ENCODE assay signal across 1 cellular context in the genomic region with DNA sequence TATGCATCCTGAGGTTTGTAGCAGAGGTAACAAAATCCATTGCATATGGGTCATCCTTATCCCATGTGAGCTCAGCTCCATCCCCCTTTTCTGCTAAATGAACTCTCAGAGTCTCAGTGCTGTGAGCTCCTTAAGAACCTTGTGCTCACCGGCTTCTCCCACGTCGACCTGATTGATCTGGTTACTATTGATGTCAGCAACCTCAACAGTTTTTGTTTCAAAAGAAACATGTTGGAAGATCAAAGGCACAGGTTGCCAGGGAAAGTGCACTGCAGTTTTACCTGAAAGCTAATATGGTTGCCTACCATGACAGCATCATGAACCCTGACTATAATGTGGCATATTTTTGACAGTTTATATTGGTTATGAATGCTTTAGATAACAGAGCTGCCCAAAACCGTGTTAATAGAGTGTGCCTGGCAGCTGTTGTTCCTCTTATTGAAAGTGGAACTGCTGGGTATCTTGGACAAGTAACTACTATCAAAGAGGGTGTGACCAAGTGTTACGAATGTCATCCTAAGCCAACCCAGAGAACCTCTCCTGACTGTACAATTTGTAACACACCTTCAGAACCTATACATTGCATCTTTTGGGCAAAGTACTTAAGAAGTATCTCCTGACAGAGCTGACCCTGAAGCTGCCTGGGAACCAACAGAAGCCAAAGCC.
TF ChIP-seq lines count a peak whose summit lies in the region.

No MANE protein-coding gene starts in this region.

TF ChIP-seq in GM12878, 131 proteins besides CTCF, POLR2A, EP300 and RAD21 (continued from another document):
- TF ChIP-seq BACH1 (IDR thresholded peaks at IDR 0.05; ENCODE audit: borderline replicate concordance): no peak
- no peak for TF ChIP-seq SUZ12 (IDR thresholded peaks at IDR 0.05; ENCODE audit: unreplicated experiment)
- no peak for TF ChIP-seq PAX5 (IDR thresholded peaks at IDR 0.05; ENCODE audit: borderline replicate concordance, low read depth, low read length)
- TF ChIP-seq, protein P1, sequence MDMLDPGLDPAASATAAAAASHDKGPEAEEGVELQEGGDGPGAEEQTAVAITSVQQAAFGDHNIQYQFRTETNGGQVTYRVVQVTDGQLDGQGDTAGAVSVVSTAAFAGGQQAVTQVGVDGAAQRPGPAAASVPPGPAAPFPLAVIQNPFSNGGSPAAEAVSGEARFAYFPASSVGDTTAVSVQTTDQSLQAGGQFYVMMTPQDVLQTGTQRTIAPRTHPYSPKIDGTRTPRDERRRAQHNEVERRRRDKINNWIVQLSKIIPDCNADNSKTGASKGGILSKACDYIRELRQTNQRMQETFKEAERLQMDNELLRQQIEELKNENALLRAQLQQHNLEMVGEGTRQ (IDR thresholded peaks at IDR 0.05; ENCODE audit: borderline replicate concordance, low read depth, low read length): no peak
- TF ChIP-seq PML (IDR thresholded peaks at IDR 0.05; ENCODE audit: low read length): no peak
- TF ChIP-seq SIN3A (IDR thresholded peaks at IDR 0.05; ENCODE audit: low read depth, low read length): no peak
- no peak for TF ChIP-seq RCOR1 (conservative IDR thresholded peaks at IDR 0.05; ENCODE audit: low read depth, low read length)
- no peak for TF ChIP-seq NFYA (IDR thresholded peaks at IDR 0.05; ENCODE audit: borderline replicate concordance, low read depth, low read length)
- TF ChIP-seq BCL11A (IDR thresholded peaks at IDR 0.05; ENCODE audit: low read depth, low read length): no peak
- TF ChIP-seq RUNX3 (IDR thresholded peaks at IDR 0.05; ENCODE audit: low read length): peak; percentile 71; the same call in 1 of the 2 replicates
- TF ChIP-seq, protein P2, sequence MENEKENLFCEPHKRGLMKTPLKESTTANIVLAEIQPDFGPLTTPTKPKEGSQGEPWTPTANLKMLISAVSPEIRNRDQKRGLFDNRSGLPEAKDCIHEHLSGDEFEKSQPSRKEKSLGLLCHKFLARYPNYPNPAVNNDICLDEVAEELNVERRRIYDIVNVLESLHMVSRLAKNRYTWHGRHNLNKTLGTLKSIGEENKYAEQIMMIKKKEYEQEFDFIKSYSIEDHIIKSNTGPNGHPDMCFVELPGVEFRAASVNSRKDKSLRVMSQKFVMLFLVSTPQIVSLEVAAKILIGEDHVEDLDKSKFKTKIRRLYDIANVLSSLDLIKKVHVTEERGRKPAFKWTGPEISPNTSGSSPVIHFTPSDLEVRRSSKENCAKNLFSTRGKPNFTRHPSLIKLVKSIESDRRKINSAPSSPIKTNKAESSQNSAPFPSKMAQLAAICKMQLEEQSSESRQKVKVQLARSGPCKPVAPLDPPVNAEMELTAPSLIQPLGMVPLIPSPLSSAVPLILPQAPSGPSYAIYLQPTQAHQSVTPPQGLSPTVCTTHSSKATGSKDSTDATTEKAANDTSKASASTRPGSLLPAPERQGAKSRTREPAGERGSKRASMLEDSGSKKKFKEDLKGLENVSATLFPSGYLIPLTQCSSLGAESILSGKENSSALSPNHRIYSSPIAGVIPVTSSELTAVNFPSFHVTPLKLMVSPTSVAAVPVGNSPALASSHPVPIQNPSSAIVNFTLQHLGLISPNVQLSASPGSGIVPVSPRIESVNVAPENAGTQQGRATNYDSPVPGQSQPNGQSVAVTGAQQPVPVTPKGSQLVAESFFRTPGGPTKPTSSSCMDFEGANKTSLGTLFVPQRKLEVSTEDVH (IDR thresholded peaks at IDR 0.05; ENCODE audit: low read depth, partially characterized antibody): no peak
- TF ChIP-seq RELA (IDR thresholded peaks at IDR 0.05; ENCODE audit: borderline replicate concordance, partially characterized antibody): no peak
- no peak for TF ChIP-seq SMARCA5 (IDR thresholded peaks at IDR 0.05)
- TF ChIP-seq, protein P3, sequence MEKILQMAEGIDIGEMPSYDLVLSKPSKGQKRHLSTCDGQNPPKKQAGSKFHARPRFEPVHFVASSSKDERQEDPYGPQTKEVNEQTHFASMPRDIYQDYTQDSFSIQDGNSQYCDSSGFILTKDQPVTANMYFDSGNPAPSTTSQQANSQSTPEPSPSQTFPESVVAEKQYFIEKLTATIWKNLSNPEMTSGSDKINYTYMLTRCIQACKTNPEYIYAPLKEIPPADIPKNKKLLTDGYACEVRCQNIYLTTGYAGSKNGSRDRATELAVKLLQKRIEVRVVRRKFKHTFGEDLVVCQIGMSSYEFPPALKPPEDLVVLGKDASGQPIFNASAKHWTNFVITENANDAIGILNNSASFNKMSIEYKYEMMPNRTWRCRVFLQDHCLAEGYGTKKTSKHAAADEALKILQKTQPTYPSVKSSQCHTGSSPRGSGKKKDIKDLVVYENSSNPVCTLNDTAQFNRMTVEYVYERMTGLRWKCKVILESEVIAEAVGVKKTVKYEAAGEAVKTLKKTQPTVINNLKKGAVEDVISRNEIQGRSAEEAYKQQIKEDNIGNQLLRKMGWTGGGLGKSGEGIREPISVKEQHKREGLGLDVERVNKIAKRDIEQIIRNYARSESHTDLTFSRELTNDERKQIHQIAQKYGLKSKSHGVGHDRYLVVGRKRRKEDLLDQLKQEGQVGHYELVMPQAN (conservative IDR thresholded peaks at IDR 0.05): no peak
- no peak for TF ChIP-seq SRF (IDR thresholded peaks at IDR 0.05; ENCODE audit: low read depth in 2 of 2, low read length in 2 of 2)
- TF ChIP-seq STAT1 (conservative IDR thresholded peaks at IDR 0.05): no peak
- no peak for TF ChIP-seq TAF1 (IDR thresholded peaks at IDR 0.05; ENCODE audit: borderline replicate concordance, low read depth, low read length)
- no peak for TF ChIP-seq LARP7 (IDR thresholded peaks at IDR 0.05)
- no peak for TF ChIP-seq WRNIP1 (IDR thresholded peaks at IDR 0.05; ENCODE audit: borderline replicate concordance, low read depth, low read length)
- TF ChIP-seq BHLHE40 (IDR thresholded peaks at IDR 0.05; ENCODE audit: borderline replicate concordance in 1 of 2, low read depth in 2 of 2, low read length in 1 of 2): 0 out of 4 replicates have a peak, but pooled peaks of 1 of the 2 experiments have one; percentile 19
- TF ChIP-seq MEF2B (IDR thresholded peaks at IDR 0.05; ENCODE audit: partially characterized antibody, poor library complexity, severe bottlenecking): no peak
- TF ChIP-seq SPI1 (IDR thresholded peaks at IDR 0.05; ENCODE audit: borderline replicate concordance, insufficient read depth, low read depth, low read length): 0 out of 2 replicates have a peak, but pooled peaks have one; percentile 23
- no peak for TF ChIP-seq HCFC1 (IDR thresholded peaks at IDR 0.05; ENCODE audit: low read length)
- TF ChIP-seq, protein P4, sequence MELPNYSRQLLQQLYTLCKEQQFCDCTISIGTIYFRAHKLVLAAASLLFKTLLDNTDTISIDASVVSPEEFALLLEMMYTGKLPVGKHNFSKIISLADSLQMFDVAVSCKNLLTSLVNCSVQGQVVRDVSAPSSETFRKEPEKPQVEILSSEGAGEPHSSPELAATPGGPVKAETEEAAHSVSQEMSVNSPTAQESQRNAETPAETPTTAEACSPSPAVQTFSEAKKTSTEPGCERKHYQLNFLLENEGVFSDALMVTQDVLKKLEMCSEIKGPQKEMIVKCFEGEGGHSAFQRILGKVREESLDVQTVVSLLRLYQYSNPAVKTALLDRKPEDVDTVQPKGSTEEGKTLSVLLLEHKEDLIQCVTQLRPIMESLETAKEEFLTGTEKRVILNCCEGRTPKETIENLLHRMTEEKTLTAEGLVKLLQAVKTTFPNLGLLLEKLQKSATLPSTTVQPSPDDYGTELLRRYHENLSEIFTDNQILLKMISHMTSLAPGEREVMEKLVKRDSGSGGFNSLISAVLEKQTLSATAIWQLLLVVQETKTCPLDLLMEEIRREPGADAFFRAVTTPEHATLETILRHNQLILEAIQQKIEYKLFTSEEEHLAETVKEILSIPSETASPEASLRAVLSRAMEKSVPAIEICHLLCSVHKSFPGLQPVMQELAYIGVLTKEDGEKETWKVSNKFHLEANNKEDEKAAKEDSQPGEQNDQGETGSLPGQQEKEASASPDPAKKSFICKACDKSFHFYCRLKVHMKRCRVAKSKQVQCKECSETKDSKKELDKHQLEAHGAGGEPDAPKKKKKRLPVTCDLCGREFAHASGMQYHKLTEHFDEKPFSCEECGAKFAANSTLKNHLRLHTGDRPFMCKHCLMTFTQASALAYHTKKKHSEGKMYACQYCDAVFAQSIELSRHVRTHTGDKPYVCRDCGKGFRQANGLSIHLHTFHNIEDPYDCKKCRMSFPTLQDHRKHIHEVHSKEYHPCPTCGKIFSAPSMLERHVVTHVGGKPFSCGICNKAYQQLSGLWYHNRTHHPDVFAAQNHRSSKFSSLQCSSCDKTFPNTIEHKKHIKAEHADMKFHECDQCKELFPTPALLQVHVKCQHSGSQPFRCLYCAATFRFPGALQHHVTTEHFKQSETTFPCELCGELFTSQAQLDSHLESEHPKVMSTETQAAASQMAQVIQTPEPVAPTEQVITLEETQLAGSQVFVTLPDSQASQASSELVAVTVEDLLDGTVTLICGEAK (IDR thresholded peaks at IDR 0.05; ENCODE audit: borderline replicate concordance): no peak
- TF ChIP-seq DPF2 (IDR thresholded peaks at IDR 0.05): 0 out of 2 replicates have a peak, but pooled peaks have one; percentile 26
- no peak for TF ChIP-seq KAT2A (conservative IDR thresholded peaks at IDR 0.05; ENCODE audit: control insufficient read depth, low read depth, low read length)
- TF ChIP-seq ESRRA (IDR thresholded peaks at IDR 0.05; ENCODE audit: low read length): no peak
- TF ChIP-seq, protein P5, sequence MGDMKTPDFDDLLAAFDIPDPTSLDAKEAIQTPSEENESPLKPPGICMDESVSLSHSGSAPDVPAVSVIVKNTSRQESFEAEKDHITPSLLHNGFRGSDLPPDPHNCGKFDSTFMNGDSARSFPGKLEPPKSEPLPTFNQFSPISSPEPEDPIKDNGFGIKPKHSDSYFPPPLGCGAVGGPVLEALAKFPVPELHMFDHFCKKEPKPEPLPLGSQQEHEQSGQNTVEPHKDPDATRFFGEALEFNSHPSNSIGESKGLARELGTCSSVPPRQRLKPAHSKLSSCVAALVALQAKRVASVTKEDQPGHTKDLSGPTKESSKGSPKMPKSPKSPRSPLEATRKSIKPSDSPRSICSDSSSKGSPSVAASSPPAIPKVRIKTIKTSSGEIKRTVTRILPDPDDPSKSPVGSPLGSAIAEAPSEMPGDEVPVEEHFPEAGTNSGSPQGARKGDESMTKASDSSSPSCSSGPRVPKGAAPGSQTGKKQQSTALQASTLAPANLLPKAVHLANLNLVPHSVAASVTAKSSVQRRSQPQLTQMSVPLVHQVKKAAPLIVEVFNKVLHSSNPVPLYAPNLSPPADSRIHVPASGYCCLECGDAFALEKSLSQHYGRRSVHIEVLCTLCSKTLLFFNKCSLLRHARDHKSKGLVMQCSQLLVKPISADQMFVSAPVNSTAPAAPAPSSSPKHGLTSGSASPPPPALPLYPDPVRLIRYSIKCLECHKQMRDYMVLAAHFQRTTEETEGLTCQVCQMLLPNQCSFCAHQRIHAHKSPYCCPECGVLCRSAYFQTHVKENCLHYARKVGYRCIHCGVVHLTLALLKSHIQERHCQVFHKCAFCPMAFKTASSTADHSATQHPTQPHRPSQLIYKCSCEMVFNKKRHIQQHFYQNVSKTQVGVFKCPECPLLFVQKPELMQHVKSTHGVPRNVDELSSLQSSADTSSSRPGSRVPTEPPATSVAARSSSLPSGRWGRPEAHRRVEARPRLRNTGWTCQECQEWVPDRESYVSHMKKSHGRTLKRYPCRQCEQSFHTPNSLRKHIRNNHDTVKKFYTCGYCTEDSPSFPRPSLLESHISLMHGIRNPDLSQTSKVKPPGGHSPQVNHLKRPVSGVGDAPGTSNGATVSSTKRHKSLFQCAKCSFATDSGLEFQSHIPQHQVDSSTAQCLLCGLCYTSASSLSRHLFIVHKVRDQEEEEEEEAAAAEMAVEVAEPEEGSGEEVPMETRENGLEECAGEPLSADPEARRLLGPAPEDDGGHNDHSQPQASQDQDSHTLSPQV (IDR thresholded peaks at IDR 0.05): no peak
- no peak for TF ChIP-seq ZNF24 (IDR thresholded peaks at IDR 0.05)
